15 cellular contexts compared by ENCODE assay signal in genomic region chr17:19311016-19311415, GRCh38. TPM values are rescaled to one million over a fixed set of nuclear protein-coding genes. Genes with fewer than 3 reads are reported as not detected.
DNase-seq lines count a peak whose midpoint lies in the region; TF ChIP-seq lines count a peak whose summit lies in the region.
"Had no signal": no experiment of that assay in that cellular context is flagged by ENCODE, and none has a peak within 500 bp of the region (broad histone marks: within the 10 kb centered on the region; RNA-seq: fewer than 3 reads in every experiment).

No MANE protein-coding gene starts in this region.

- H3K9ac ChIP-seq in BLaER1, result no peak overlapping the region

- H3K27ac Mint-ChIP-seq in HFFc6, result peak overlapping the region; percentile 42; the same call in 1 of the 2 replicates
- H3K27ac Mint-ChIP-seq: CD4-positive, alpha-beta T cell had no signal

- H3K36me3 Mint-ChIP-seq in HFFc6 (ENCODE audit: low read depth), result peaks cover 18% of the 10 kb centered on the region

- DNase-seq in HFFc6 (no peak), posterior vena cava (ENCODE audit: low spot score) (peak; percentile 30), NCI-H2171 (lab: John Stamatoyannopoulos, UW) (no peak), 8988T (no peak), dedifferentiated amniotic fluid mesenchymal stem cell (ENCODE audit: extremely low spot score) (no peak)
- DNase-seq in activated naive CD4-positive, alpha-beta T cell treated with anti-CD3 and anti-CD28 coated beads, Interleukin-2, amount 50 U/mL, for 16 hours, result no peak
- DNase-seq: Calu3; CD4-positive, alpha-beta T cell; DMS79; NCI-H345; NCI-H526 treated with DMSO at 0.1 percent for 48 hours had no signal

- H3K36me3 ChIP-seq in BLaER1, result no peaks in the 10 kb centered on the region

- intact Hi-C loops in posterior vena cava (cut with DNase I), result no loop called here

- H3K27me3 Mint-ChIP-seq in HFFc6 (ENCODE audit: insufficient read depth), result peaks cover 1% of the 10 kb centered on the region

- no peak overlapping the region for H3K4me3 ChIP-seq in BLaER1
- H3K4me3 ChIP-seq: GM23248, K562 had no signal

- H3K4me1 Mint-ChIP-seq in HFFc6 (ENCODE audit: low read depth), result peaks cover 41% of the 10 kb centered on the region

- H3K4me3 Mint-ChIP-seq in HFFc6, result no peak overlapping the region
- H3K4me3 Mint-ChIP-seq: CD4-positive, alpha-beta T cell had no signal

- no peaks in the 10 kb centered on the region for H3K9me3 Mint-ChIP-seq in HFFc6
- H3K9me3 Mint-ChIP-seq: CD4-positive, alpha-beta T cell had no signal

- peaks cover 85% of the 10 kb centered on the region for H3K4me1 ChIP-seq in BLaER1

- TF ChIP-seq CTCF in HFFc6 (IDR thresholded peaks at IDR 0.05), result no peak

- H4K20me1 ChIP-seq in BLaER1, result peaks cover 23% of the 10 kb centered on the region

- peaks cover 68% of the 10 kb centered on the region for H3K27me3 ChIP-seq in BLaER1

- peak overlapping the region; percentile 35; the same call in 1 of the 2 replicates for H3K4me2 ChIP-seq in BLaER1

- H3K9me3 ChIP-seq in BLaER1, result no peaks in the 10 kb centered on the region

- H3K27ac ChIP-seq in BLaER1, result no peak overlapping the region
- H3K27ac ChIP-seq in cingulate gyrus (ENCODE audit: low read depth, low read length), result peak overlapping the region; percentile 74

RNA-seq across cellular contexts. Expression of gene B9D1, which starts 51.5 kb away (rescaled TPM):
- 10 to 100 TPM; 18.0 to 28.9 (median 24.5) TPM for total RNA-seq in HFFc6 (2021; fragmentation: NEBNext Ultra II Directional; extraction: Animal tissue kit (Norgen Biotek cat#: 25700))
- 1 to 10 TPM; 7.7 to 9.8 TPM for total RNA-seq in posterior vena cava
